1 cellular context compared by ENCODE assay signal in the genomic region with DNA sequence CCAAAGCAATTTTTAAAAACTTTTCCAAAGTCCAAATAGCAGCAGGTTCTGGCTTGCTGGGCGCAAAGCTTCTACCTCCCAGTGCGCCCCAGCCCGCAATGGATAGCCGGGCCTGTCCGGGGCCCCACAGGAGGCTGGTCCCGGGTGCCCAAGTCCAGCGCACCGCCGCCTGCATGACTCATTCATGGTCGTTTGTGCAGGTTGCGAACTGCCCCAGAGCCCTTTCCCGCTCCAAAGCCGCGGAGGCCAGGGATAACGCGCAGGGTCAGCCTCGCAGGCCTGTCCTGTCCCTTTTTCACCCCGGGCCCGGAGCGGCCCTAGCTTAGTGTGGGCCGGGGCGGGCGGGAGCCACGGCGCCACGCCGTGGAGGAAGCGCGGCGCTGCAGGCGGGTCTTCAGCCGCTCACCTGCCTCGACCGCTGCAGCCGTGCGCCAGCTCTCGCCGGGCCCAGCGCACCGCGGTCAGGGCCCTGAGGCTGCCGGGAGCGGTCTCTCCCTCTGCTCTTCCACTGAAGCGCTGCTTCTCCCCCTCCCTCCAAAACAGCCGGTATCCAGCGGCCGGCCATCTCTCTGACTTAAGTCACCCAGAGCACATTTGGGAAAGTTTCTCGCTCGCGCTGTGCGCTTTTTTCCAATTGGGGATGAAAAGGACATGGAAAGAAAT.
TF ChIP-seq lines count a peak whose summit lies in the region.

No MANE protein-coding gene starts in this region.

TF ChIP-seq in HEK293, 187 proteins besides CTCF, POLR2A, EP300 and RAD21 (continued from another document):
- TF ChIP-seq, protein P1, sequence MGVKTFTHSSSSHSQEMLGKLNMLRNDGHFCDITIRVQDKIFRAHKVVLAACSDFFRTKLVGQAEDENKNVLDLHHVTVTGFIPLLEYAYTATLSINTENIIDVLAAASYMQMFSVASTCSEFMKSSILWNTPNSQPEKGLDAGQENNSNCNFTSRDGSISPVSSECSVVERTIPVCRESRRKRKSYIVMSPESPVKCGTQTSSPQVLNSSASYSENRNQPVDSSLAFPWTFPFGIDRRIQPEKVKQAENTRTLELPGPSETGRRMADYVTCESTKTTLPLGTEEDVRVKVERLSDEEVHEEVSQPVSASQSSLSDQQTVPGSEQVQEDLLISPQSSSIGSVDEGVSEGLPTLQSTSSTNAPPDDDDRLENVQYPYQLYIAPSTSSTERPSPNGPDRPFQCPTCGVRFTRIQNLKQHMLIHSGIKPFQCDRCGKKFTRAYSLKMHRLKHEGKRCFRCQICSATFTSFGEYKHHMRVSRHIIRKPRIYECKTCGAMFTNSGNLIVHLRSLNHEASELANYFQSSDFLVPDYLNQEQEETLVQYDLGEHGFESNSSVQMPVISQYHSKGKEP (tag by site-specific recombination; IDR thresholded peaks at IDR 0.05): peak; percentile 40; the same call in 1 of the 2 replicates
